ENCODE assay signal across 12 cellular contexts in the genomic region with DNA sequence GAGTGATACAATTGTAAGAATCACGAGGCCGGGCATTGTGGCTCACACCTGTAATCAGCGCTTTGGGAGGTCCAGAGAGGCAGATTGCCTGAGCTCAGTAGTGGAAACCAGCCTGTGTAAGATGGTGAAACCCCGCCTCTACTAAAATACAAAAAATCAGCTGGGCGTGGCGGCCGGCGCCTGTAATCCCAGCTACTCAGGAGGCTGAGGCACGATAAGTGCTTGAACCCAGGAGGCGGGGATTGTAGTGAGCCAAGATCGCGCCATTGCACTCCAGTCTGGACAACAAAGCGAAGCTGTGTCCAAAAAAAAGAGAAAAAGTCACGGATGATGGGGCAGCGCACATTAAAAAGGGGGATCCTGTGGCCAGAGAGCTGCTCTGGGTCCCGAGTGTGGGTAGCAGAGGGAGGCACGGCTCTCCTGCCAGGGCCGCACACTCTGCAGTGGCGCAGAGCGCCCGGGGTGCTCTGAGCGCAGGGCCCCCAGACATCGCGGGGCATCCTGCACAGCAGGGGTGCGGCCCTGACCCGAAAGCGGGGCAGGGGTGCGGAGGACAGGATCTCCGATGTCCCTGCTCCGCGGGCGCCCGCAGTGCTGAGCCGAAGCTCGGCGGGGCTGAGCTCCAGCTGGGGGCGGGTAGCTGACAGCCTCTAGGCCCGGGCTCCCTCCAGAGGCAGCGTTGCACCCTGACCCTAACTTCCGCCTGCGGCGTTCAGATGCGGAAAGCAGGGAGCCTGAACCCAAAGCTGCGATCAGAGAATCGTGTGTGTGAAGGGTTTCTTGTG. TPM values are rescaled to one million over a fixed set of nuclear protein-coding genes. Genes with fewer than 3 reads are reported as not detected.
A peak's percentile ranks its signal among the peaks of the same experiment; 100 is the strongest.
DNase-seq lines count a peak whose midpoint lies in the region; ATAC-seq and TF ChIP-seq lines count a peak whose summit lies in the region.
"Had no signal": no experiment of that assay in that cellular context is flagged by ENCODE, and none has a peak within 500 bp of the region (broad histone marks: within the 10 kb centered on the region; RNA-seq: fewer than 3 reads in every experiment).

No MANE protein-coding gene starts in this region.

- no peak for TF ChIP-seq POLR2A in adrenal gland (IDR thresholded peaks at IDR 0.05)

- H3K9me3 ChIP-seq in lower lobe of right lung (no peaks in the 10 kb centered on the region), adrenal gland (replicated peaks in 1 of 3) (no peaks in the 10 kb centered on the region)
- H3K9me3 ChIP-seq: HAP-1 had no signal

- H3K27ac ChIP-seq in GM23338 (ENCODE audit: low read depth) (no peak overlapping the region), lower lobe of right lung (no peak overlapping the region), adrenal gland (no peak overlapping the region), RWPE1 (no peak overlapping the region)

- 41 to 68% (median 50%) methylated on average over 20 to 45 of the region's 45 CpGs for WGBS in adrenal gland, 4 donors

- H3F3A ChIP-seq in GM23338 (replicated peaks; ENCODE audit: low read depth) = no peaks in the 10 kb centered on the region

- H3K4me1 Mint-ChIP-seq in GM23338 = peaks cover 2% of the 10 kb centered on the region; the same call in 1 of the 3 replicates

- intact Hi-C loops in lower lobe of right lung (cut with DNase I) (no loop called here), adrenal gland (cut with DNase I) (no loop called here)

- no peak overlapping the region for H3K27ac Mint-ChIP-seq in GM23338

- H3K36me3 ChIP-seq in GM23338 (ENCODE audit: insufficient read depth) = no peaks in the 10 kb centered on the region
- H3K36me3 ChIP-seq in lower lobe of right lung = no peaks in the 10 kb centered on the region
- H3K36me3 ChIP-seq in adrenal gland (replicated peaks in 1 of 2) = no peaks in the 10 kb centered on the region
- H3K36me3 ChIP-seq: HAP-1 had no signal

- peak overlapping the region; percentile 85 for H3K4me3 Mint-ChIP-seq in GM23338

- H3K4me1 ChIP-seq in GM23338 (ENCODE audit: insufficient read depth) = no peaks in the 10 kb centered on the region
- H3K4me1 ChIP-seq in lower lobe of right lung = peaks cover 5% of the 10 kb centered on the region
- no peaks in the 10 kb centered on the region for H3K4me1 ChIP-seq in adrenal gland (replicated peaks in 1 of 2)
- H3K4me1 ChIP-seq: HAP-1 had no signal

- H3K27me3 ChIP-seq in GM23338 (ENCODE audit: insufficient read depth) (peaks cover 30% of the 10 kb centered on the region), lower lobe of right lung (ENCODE audit: low read depth) (peaks cover 8% of the 10 kb centered on the region), adrenal gland (no peaks in the 10 kb centered on the region)

- H3K4me3 ChIP-seq in GM23338 (peak overlapping the region; percentile 67), lower lobe of right lung (no peak overlapping the region), adrenal gland (no peak overlapping the region)
- H3K4me3 ChIP-seq: HAP-1 had no signal

- H3K79me2 ChIP-seq in GM23338 (replicated peaks; ENCODE audit: insufficient read depth) = no peaks in the 10 kb centered on the region

- H3K9me3 Mint-ChIP-seq in GM23338 = no peaks in the 10 kb centered on the region

- peak overlapping the region; percentile 89 for H3K4me2 ChIP-seq in GM23338

- no peaks in the 10 kb centered on the region for H3K36me3 Mint-ChIP-seq in GM23338 (ENCODE audit: low read depth)

- POLR2A ChIA-PET in RWPE1 (lab: Yijun Ruan, JAX; ENCODE audit: low non-redundant PET) = no interaction called here

- peak in 1 of 2 experiments; percentile 48; a peak in 2 of 4 replicates for TF ChIP-seq CTCF in GM23338 (conservative IDR thresholded peaks at IDR 0.05; ENCODE audit: low read depth in 2 of 2)
- TF ChIP-seq CTCF in lower lobe of right lung (IDR thresholded peaks at IDR 0.05) = no peak
- no peak for TF ChIP-seq CTCF in adrenal gland (IDR thresholded peaks at IDR 0.05)
- no peak for TF ChIP-seq CTCF in RWPE1 (conservative IDR thresholded peaks at IDR 0.05; ENCODE audit: low read depth)

- CTCF ChIA-PET in RWPE1 (lab: Yijun Ruan, JAX) = no interaction called here

- peak overlapping the region; percentile 91 for H2AFZ ChIP-seq in GM23338

- ATAC-seq in GM23338 (peak; percentile 87), lower lobe of right lung (peak; percentile 27 to 46), GM18868 (IDR thresholded peaks at IDR 0.05; ENCODE audit: unreplicated experiment) (no peak)

- peaks cover 22% of the 10 kb centered on the region for H3K27me3 Mint-ChIP-seq in GM23338 (ENCODE audit: insufficient read depth, low read depth, poor library complexity)

- H3K9me2 ChIP-seq in GM23338 (ENCODE audit: insufficient read depth) = no peaks in the 10 kb centered on the region

- H4K20me1 ChIP-seq in GM23338 (replicated peaks; ENCODE audit: insufficient read depth) = no peaks in the 10 kb centered on the region

- DNase-seq in AG08395 (ENCODE audit: low spot score) (peak; percentile 8), GM23338 (ENCODE audit: low spot score) (peak; percentile 79), dermis blood vessel endothelial cell (peak; percentile 5), lower lobe of right lung (no peak), adrenal gland (no peak), RWPE1 (ENCODE audit: low spot score) (no peak), cerebellar cortex (ENCODE audit: low spot score) (no peak)
- DNase-seq: DND-41, kidney glomerular epithelial cell had no signal

TF ChIP-seq in GM23338, 12 proteins besides CTCF, POLR2A, EP300 and RAD21 (continues in another document):
- TF ChIP-seq STAT1 (IDR thresholded peaks at IDR 0.05; ENCODE audit: unreplicated experiment) (no peak), EZH2phosphoT487 (IDR thresholded peaks at IDR 0.05; ENCODE audit: unreplicated experiment) (no peak)
- TF ChIP-seq, protein P1, sequence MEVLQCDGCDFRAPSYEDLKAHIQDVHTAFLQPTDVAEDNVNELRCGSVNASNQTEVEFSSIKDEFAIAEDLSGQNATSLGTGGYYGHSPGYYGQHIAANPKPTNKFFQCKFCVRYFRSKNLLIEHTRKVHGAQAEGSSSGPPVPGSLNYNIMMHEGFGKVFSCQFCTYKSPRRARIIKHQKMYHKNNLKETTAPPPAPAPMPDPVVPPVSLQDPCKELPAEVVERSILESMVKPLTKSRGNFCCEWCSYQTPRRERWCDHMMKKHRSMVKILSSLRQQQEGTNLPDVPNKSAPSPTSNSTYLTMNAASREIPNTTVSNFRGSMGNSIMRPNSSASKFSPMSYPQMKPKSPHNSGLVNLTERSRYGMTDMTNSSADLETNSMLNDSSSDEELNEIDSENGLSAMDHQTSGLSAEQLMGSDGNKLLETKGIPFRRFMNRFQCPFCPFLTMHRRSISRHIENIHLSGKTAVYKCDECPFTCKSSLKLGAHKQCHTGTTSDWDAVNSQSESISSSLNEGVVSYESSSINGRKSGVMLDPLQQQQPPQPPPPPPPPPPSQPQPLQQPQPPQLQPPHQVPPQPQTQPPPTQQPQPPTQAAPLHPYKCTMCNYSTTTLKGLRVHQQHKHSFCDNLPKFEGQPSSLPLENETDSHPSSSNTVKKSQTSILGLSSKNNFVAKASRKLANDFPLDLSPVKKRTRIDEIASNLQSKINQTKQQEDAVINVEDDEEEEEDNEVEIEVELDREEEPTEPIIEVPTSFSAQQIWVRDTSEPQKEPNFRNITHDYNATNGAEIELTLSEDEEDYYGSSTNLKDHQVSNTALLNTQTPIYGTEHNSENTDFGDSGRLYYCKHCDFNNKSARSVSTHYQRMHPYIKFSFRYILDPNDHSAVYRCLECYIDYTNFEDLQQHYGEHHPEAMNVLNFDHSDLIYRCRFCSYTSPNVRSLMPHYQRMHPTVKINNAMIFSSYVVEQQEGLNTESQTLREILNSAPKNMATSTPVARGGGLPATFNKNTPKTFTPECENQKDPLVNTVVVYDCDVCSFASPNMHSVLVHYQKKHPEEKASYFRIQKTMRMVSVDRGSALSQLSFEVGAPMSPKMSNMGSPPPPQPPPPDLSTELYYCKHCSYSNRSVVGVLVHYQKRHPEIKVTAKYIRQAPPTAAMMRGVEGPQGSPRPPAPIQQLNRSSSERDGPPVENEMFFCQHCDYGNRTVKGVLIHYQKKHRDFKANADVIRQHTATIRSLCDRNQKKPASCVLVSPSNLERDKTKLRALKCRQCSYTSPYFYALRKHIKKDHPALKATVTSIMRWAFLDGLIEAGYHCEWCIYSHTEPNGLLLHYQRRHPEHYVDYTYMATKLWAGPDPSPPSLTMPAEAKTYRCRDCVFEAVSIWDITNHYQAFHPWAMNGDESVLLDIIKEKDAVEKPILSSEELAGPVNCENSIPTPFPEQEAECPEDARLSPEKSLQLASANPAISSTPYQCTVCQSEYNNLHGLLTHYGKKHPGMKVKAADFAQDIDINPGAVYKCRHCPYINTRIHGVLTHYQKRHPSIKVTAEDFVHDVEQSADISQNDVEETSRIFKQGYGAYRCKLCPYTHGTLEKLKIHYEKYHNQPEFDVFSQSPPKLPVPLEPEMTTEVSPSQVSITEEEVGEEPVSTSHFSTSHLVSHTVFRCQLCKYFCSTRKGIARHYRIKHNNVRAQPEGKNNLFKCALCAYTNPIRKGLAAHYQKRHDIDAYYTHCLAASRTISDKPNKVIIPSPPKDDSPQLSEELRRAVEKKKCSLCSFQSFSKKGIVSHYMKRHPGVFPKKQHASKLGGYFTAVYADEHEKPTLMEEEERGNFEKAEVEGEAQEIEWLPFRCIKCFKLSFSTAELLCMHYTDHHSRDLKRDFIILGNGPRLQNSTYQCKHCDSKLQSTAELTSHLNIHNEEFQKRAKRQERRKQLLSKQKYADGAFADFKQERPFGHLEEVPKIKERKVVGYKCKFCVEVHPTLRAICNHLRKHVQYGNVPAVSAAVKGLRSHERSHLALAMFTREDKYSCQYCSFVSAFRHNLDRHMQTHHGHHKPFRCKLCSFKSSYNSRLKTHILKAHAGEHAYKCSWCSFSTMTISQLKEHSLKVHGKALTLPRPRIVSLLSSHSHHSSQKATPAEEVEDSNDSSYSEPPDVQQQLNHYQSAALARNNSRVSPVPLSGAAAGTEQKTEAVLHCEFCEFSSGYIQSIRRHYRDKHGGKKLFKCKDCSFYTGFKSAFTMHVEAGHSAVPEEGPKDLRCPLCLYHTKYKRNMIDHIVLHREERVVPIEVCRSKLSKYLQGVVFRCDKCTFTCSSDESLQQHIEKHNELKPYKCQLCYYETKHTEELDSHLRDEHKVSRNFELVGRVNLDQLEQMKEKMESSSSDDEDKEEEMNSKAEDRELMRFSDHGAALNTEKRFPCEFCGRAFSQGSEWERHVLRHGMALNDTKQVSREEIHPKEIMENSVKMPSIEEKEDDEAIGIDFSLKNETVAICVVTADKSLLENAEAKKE (CRISPR knock-in tag; IDR thresholded peaks at IDR 0.05) = no peak

RNA-seq across cellular contexts. Expression of a gene that starts 30.4 kb away (rescaled TPM):
- not detected in 2 replicates for total RNA-seq in GM23338 (2014; rRNA removed; shearing (Covaris generic))
- polyA plus RNA-seq in GM23338 (2016; fragmentation: Nextera tagmentation; extraction: Ambion mirVana) = 0.16 and 0.37 TPM in 2 replicates
- total RNA-seq in dermis blood vessel endothelial cell = under 0.01 TPM in 1 of 2 replicates, not detected in the other
- not detected for total RNA-seq in lower lobe of right lung
- under 1 TPM in 2 of 8 donors, not detected in 6; 0.10 to 0.21 TPM for total RNA-seq in adrenal gland
- under 1 TPM in 2 of 3 donors, not detected in 1; 0.08 to 0.53 TPM for polyA plus RNA-seq in adrenal gland
- total RNA-seq: SK-MEL-5 had no signal

Comparison
In these comparisons a context has a peak if more than half of its experiments do, and no peak if none do; other contexts are left out.
1. DNase-seq: peak in AG08395 (single experiment), GM23338 (single experiment) and dermis blood vessel endothelial cell (single experiment); none in lower lobe of right lung (single experiment), adrenal gland (0 of 7), RWPE1 (single experiment) and cerebellar cortex (single experiment).